In genomic region chr2:12597555-12597954, GRCh38 we compare ENCODE assay signal across 17 cellular contexts.
"Had no signal": no experiment of that assay in that cellular context is flagged by ENCODE, and none has a peak within 500 bp of the region (broad histone marks: within the 10 kb centered on the region; RNA-seq: fewer than 3 reads in every experiment).

No MANE protein-coding gene starts in this region.

- H3K27ac ChIP-seq: prostate gland, stomach, testis, upper lobe of right lung had no signal

- H3K27me3 ChIP-seq: stomach, testis, upper lobe of right lung had no signal

- H3K9me3 ChIP-seq: prostate gland, stomach, testis, upper lobe of right lung had no signal

- H3K4me3 ChIP-seq: dorsolateral prefrontal cortex, lung, prostate gland, stomach, testis, upper lobe of right lung had no signal

- H3K36me3 ChIP-seq: prostate gland, stomach, upper lobe of right lung had no signal

- H3K4me1 ChIP-seq: prostate gland, testis, upper lobe of right lung had no signal

- ATAC-seq: activated CD8-positive, alpha-beta T cell treated with anti-CD3 and anti-CD28 coated beads, Interleukin-2, amount 10 ng/mL, durations not matched to agents 7 days and 5 days; right cardiac atrium; SK-N-SH treated with all-trans-retinoic acid at 6 μM for 48 hours; T-cell; upper lobe of right lung had no signal

- DNase-seq: activated CD4-positive, alpha-beta T cell treated with anti-CD3 and anti-CD28 coated beads, Interleukin-2, amount 10 ng/mL, durations not matched to agents 7 days and 5 days; activated CD8-positive, alpha-beta T cell treated with anti-CD3 and anti-CD28 coated beads, Interleukin-2, amount 10 ng/mL, durations not matched to agents 7 days and 5 days; activated naive CD4-positive, alpha-beta T cell treated with anti-CD3 and anti-CD28 coated beads, Interleukin-2, amount 50 U/mL, for 16 hours; activated T-cell treated with anti-CD3 and anti-CD28 coated beads, Interleukin-2, amount 50 U/mL, for 24 hours; foreskin fibroblast; right cardiac atrium; stimulated activated CD4-positive, alpha-beta T cell treated with anti-CD3 and anti-CD28 coated beads, Interleukin-15, amount 100 ng/mL, for 24 hours; stimulated activated CD4-positive, alpha-beta T cell treated with anti-CD3 and anti-CD28 coated beads, Interleukin-2, amount 100 ng/mL, for 48 hours; stomach; T-cell; T1000; testis; upper lobe of right lung had no signal
